ENCODE assay signal across 1 cellular context in genomic region chr3:9676780-9677179, GRCh38.
TF ChIP-seq lines count a peak whose summit lies in the region.

No MANE protein-coding gene starts in this region.

TF ChIP-seq in endothelial cell of umbilical vein, 7 proteins besides CTCF, POLR2A, EP300 and RAD21 (continued from another document):
- TF ChIP-seq JUN (IDR thresholded peaks at IDR 0.05; ENCODE audit: borderline replicate concordance, insufficient read depth, insufficient read length, low read depth): peak; percentile 17
TF ChIP-seq in endothelial cell of umbilical vein: peak in this region for 2.
